Comparison of ENCODE assay signal across 20 cellular contexts in the genomic region with DNA sequence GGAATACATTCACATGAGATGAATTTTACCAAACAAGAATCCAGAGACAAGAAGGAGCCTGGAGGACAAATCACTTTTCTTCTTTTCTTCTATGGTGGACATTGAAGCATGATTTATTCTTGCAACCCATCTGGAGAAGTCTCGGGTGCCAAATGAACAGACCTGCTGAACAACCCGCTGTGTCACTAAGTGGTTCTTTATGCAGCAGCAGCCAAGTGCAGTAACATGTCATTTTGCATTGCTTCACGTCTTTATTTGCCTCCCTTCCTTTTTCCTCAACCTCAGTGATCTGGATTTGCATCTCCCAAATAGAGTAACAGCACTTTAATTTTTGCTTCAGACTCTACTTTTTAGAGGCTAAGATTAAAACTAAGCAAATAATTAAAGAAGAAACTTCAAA. TPM values are rescaled to one million over a fixed set of nuclear protein-coding genes. Genes with fewer than 3 reads are reported as not detected.
"Had no signal": no experiment of that assay in that cellular context is flagged by ENCODE, and none has a peak within 500 bp of the region (broad histone marks: within the 10 kb centered on the region; RNA-seq: fewer than 3 reads in every experiment).

No MANE protein-coding gene starts in this region.

- H3K27ac Mint-ChIP-seq: dendritic cell treated with granulocyte-macrophage colony-stimulating factor and Interleukin-4, amounts not matched to agents 40 ng/mL and 50 ng/mL, for 4 days; naive thymus-derived CD4-positive, alpha-beta T cell; nephron progenitor cell; stimulated activated effector memory CD8-positive, alpha-beta T cell treated with anti-CD3 and anti-CD28 coated beads, Interleukin-12 subunit alpha, Interleukin-12 subunit beta, amount 100 ng/mL, for 72 hours; type B pancreatic cell had no signal

- H3K27ac ChIP-seq: esophagus squamous epithelium, parathyroid adenoma, prostate gland, right lobe of liver, suprapubic skin, thyroid gland had no signal

- ATAC-seq: naive thymus-derived CD4-positive, alpha-beta T cell; right lobe of liver; stimulated activated effector memory CD8-positive, alpha-beta T cell treated with anti-CD3 and anti-CD28 coated beads, Interleukin-12 subunit alpha, Interleukin-12 subunit beta, amount 100 ng/mL, for 72 hours; stimulated activated naive CD8-positive, alpha-beta T cell treated with anti-CD3 and anti-CD28 coated beads, Interleukin-15, Interleukin-2, amounts not matched to agents 100 U/mL and 50 U/mL, for 24 hours had no signal

- H3K36me3 ChIP-seq: esophagus squamous epithelium, prostate gland, right lobe of liver, suprapubic skin, thyroid gland had no signal

- H3K4me3 Mint-ChIP-seq: dendritic cell treated with granulocyte-macrophage colony-stimulating factor and Interleukin-4, amounts not matched to agents 40 ng/mL and 50 ng/mL, for 4 days; naive thymus-derived CD4-positive, alpha-beta T cell; nephron progenitor cell; stimulated activated effector memory CD8-positive, alpha-beta T cell treated with anti-CD3 and anti-CD28 coated beads, Interleukin-12 subunit alpha, Interleukin-12 subunit beta, amount 100 ng/mL, for 72 hours; type B pancreatic cell had no signal

- H3K9me3 ChIP-seq: prostate gland, right lobe of liver, suprapubic skin, thyroid gland had no signal

- H3K36me3 Mint-ChIP-seq: stimulated activated effector memory CD8-positive, alpha-beta T cell treated with anti-CD3 and anti-CD28 coated beads, Interleukin-12 subunit alpha, Interleukin-12 subunit beta, amount 100 ng/mL, for 72 hours; type B pancreatic cell had no signal

- H3K4me1 Mint-ChIP-seq: naive thymus-derived CD4-positive, alpha-beta T cell; nephron progenitor cell had no signal

- H3K27me3 Mint-ChIP-seq: dendritic cell treated with granulocyte-macrophage colony-stimulating factor and Interleukin-4, amounts not matched to agents 40 ng/mL and 50 ng/mL, for 4 days; type B pancreatic cell had no signal

- H3K4me3 ChIP-seq: esophagus squamous epithelium, prostate gland, right lobe of liver, suprapubic skin, thyroid gland had no signal

- H3K4me1 ChIP-seq: esophagus squamous epithelium, prostate gland, right lobe of liver, suprapubic skin had no signal

- H3K27me3 ChIP-seq: esophagus squamous epithelium, right lobe of liver, suprapubic skin, thyroid gland had no signal

- H3K9me3 Mint-ChIP-seq: dendritic cell treated with granulocyte-macrophage colony-stimulating factor and Interleukin-4, amounts not matched to agents 40 ng/mL and 50 ng/mL, for 4 days; type B pancreatic cell had no signal

- DNase-seq: esophagus squamous epithelium; foreskin fibroblast; head of caudate nucleus; hippocampal formation; kidney glomerular epithelial cell; mammary epithelial cell; naive thymus-derived CD4-positive, alpha-beta T cell; nephron progenitor cell; right lobe of liver; stimulated activated CD4-positive, alpha-beta T cell treated with anti-CD3 and anti-CD28 coated beads, Interleukin-4, amount 100 ng/mL, for 1 hour; stimulated activated CD8-positive, alpha-beta memory T cell treated with anti-CD3 and anti-CD28 coated beads, Interleukin-4, amount 100 ng/mL, for 48 hours; stimulated activated naive CD8-positive, alpha-beta T cell treated with anti-CD3 and anti-CD28 coated beads, Interleukin-15, Interleukin-2, amounts not matched to agents 100 U/mL and 50 U/mL, for 24 hours; thyroid gland had no signal

RNA-seq across cellular contexts. Expression of a gene that starts 50.0 kb away (rescaled TPM):
- total RNA-seq: epithelial cell of proximal tubule had no signal
